In genomic region chr9:33148367-33149019, GRCh38 we compare ENCODE assay signal across 2 cellular contexts.
TF ChIP-seq lines count a peak whose summit lies in the region.

No MANE protein-coding gene starts in this region.

TF ChIP-seq in endothelial cell of umbilical vein, 7 proteins besides CTCF, POLR2A, EP300 and RAD21 (continued from another document):
- TF ChIP-seq GATA2 (IDR thresholded peaks at IDR 0.05; ENCODE audit: insufficient read depth, insufficient read length, low read depth, low read length): no peak
- TF ChIP-seq EZH2 (IDR thresholded peaks at IDR 0.05; ENCODE audit: borderline replicate concordance, low read depth, low read length, severe bottlenecking): no peak
- no peak for TF ChIP-seq POLR2AphosphoS5 (IDR thresholded peaks at IDR 0.05; ENCODE audit: insufficient read depth, low read depth, low read length)
- no peak for TF ChIP-seq FOS (IDR thresholded peaks at IDR 0.05; ENCODE audit: borderline replicate concordance, insufficient read depth, low read length)
TF ChIP-seq in endothelial cell of umbilical vein: peak in this region for 0.

TF ChIP-seq in WTC11, 78 proteins besides CTCF, POLR2A, EP300 and RAD21 (continued from another document):
- TF ChIP-seq ZNF232 (CRISPR knock-in tag; IDR thresholded peaks at IDR 0.05) (no peak), AR (CRISPR knock-in tag; IDR thresholded peaks at IDR 0.05) (no peak), FOXP1 (CRISPR knock-in tag; IDR thresholded peaks at IDR 0.05; ENCODE audit: borderline replicate concordance) (no peak), ZNF121 (CRISPR knock-in tag; IDR thresholded peaks at IDR 0.05) (no peak), SOX15 (CRISPR knock-in tag; IDR thresholded peaks at IDR 0.05) (no peak), ZNF219 (CRISPR knock-in tag; IDR thresholded peaks at IDR 0.05; ENCODE audit: borderline replicate concordance) (no peak), ETV6 (CRISPR knock-in tag; IDR thresholded peaks at IDR 0.05) (no peak), SMAD3 (CRISPR knock-in tag; IDR thresholded peaks at IDR 0.05; ENCODE audit: borderline replicate concordance) (no peak)
TF ChIP-seq in WTC11: peak in this region for 0.
